Comparison of ENCODE assay signal across 10 cellular contexts in genomic region chr6:90088009-90088408, GRCh38.
DNase-seq lines count a peak whose midpoint lies in the region; ATAC-seq and TF ChIP-seq lines count a peak whose summit lies in the region.
"Had no signal": no experiment of that assay in that cellular context is flagged by ENCODE, and none has a peak within 500 bp of the region (broad histone marks: within the 10 kb centered on the region; RNA-seq: fewer than 3 reads in every experiment).

No MANE protein-coding gene starts in this region.

- H3K4me1 ChIP-seq in HCT116 (ENCODE audit: control insufficient read depth in 1 of 2, insufficient read depth in 2 of 2, low read length in 2 of 2) (peaks cover 0 to 20% of the 10 kb centered on the region in 2 experiments; a peak in 2 of 4 replicates), aorta (ENCODE audit: control insufficient read depth in 1 of 2, insufficient read depth in 2 of 2, low read length in 2 of 2) (no peaks in the 10 kb centered on the region)

- RAD21 ChIA-PET in HCT116 (lab: Charles Lee; ENCODE audit: low non-redundant PET in 1 of 2, low total read pairs in 2 of 2, uncharacterized antibody in 2 of 2, unreplicated experiment in 2 of 2), result no interaction called here

- H3K9me3 Mint-ChIP-seq in activated T-helper 2 cell treated with anti-CD3 and anti-CD28 coated beads, Interferon-gamma antibody, Interleukin-2, Interleukin-4, amounts not matched to agents 10 μg/mL and 5 μg/mL and 100 μg/mL, durations not matched to agents 14 hours and 24 hours and 36 hours, result no peaks in the 10 kb centered on the region

- TF ChIP-seq CTCF in AG10803 (conservative IDR thresholded peaks at IDR 0.05; ENCODE audit: low read length) (no peak), HCT116 (IDR thresholded peaks at IDR 0.05 in 2 of 3, conservative IDR thresholded peaks at IDR 0.05 in 1 of 3; ENCODE audit: borderline replicate concordance in 1 of 3, insufficient read depth in 1 of 3, low read depth in 2 of 3, low read length in 2 of 3) (no peak), kidney epithelial cell (IDR thresholded peaks at IDR 0.05; ENCODE audit: insufficient read depth, low read length, poor library complexity, severe bottlenecking) (no peak)

- H3K79me2 ChIP-seq in HCT116 (ENCODE audit: insufficient read depth, low read length), result no peaks in the 10 kb centered on the region

- no peak overlapping the region for H3K9ac ChIP-seq in HCT116 (ENCODE audit: low read length)

- no peak overlapping the region for H3K4me2 ChIP-seq in HCT116 (ENCODE audit: low read length)

- peaks cover 64% of the 10 kb centered on the region for H3K36me3 Mint-ChIP-seq in activated T-helper 2 cell treated with anti-CD3 and anti-CD28 coated beads, Interferon-gamma antibody, Interleukin-2, Interleukin-4, amounts not matched to agents 10 μg/mL and 5 μg/mL and 100 μg/mL, durations not matched to agents 14 hours and 24 hours and 36 hours (ENCODE audit: low read depth)

- ATAC-seq in HCT116 (no peak), GM18517 (IDR thresholded peaks at IDR 0.05; ENCODE audit: unreplicated experiment) (no peak), aorta (ENCODE audit: low FRiP score) (no peak), HG02763 (IDR thresholded peaks at IDR 0.05; ENCODE audit: unreplicated experiment) (no peak)

- no peaks in the 10 kb centered on the region for H3K36me3 ChIP-seq in HCT116 (ENCODE audit: control insufficient read depth in 1 of 2, insufficient read depth in 2 of 2, low read length in 2 of 2)
- no peaks in the 10 kb centered on the region for H3K36me3 ChIP-seq in kidney epithelial cell (ENCODE audit: control insufficient read depth, insufficient read depth, low read length)
- H3K36me3 ChIP-seq in aorta (ENCODE audit: control insufficient read depth in 1 of 2, insufficient read depth in 2 of 2, low read length in 1 of 2), result no peaks in the 10 kb centered on the region

- POLR2A ChIA-PET in HCT116 (lab: Charles Lee), result no interaction called here

- no peak overlapping the region for H3K27ac ChIP-seq in HCT116 (ENCODE audit: low read depth, low read length)
- H3K27ac ChIP-seq in aorta (ENCODE audit: low read depth in 1 of 2, low read length in 2 of 2), result no peak overlapping the region

- no TSS peak for BruUV-seq in HCT116 (replicated peaks; lab: Mats Ljungman, UMichigan)

- no peak overlapping the region for H2AFZ ChIP-seq in HCT116 (ENCODE audit: low read depth, low read length, poor library complexity, severe bottlenecking)

- peaks cover 60% of the 10 kb centered on the region for H3K4me1 Mint-ChIP-seq in activated T-helper 2 cell treated with anti-CD3 and anti-CD28 coated beads, Interferon-gamma antibody, Interleukin-2, Interleukin-4, amounts not matched to agents 10 μg/mL and 5 μg/mL and 100 μg/mL, durations not matched to agents 14 hours and 24 hours and 36 hours (ENCODE audit: low read depth)

- H3K27me3 Mint-ChIP-seq in activated T-helper 2 cell treated with anti-CD3 and anti-CD28 coated beads, Interferon-gamma antibody, Interleukin-2, Interleukin-4, amounts not matched to agents 10 μg/mL and 5 μg/mL and 100 μg/mL, durations not matched to agents 14 hours and 24 hours and 36 hours (ENCODE audit: low read depth), result no peaks in the 10 kb centered on the region

- DNase-seq in AG10803 (ENCODE audit: low read depth), result peak; percentile 63
- no peak for DNase-seq in HCT116 (ENCODE audit: low read depth, low spot score)
- no peak for DNase-seq in activated T-helper 2 cell treated with anti-CD3 and anti-CD28 coated beads, Interferon-gamma antibody, Interleukin-2, Interleukin-4, amounts not matched to agents 10 μg/mL and 5 μg/mL and 100 μg/mL, durations not matched to agents 14 hours and 24 hours and 36 hours (ENCODE audit: low spot score)
- peak; percentile 75 for DNase-seq in kidney epithelial cell (ENCODE audit: low read depth)
- no peak for DNase-seq in pons (ENCODE audit: low spot score)
- DNase-seq in aorta, result no peak
- DNase-seq: GOT3, Kasumi-1 had no signal

- H3K27me3 ChIP-seq in HCT116 (ENCODE audit: insufficient read depth, low read length) (no peaks in the 10 kb centered on the region), kidney epithelial cell (ENCODE audit: control insufficient read depth, insufficient read depth, low read length) (no peaks in the 10 kb centered on the region), aorta (ENCODE audit: control insufficient read depth in 1 of 2, insufficient read depth in 2 of 2, low read length in 1 of 2) (no peaks in the 10 kb centered on the region)

- H3K4me3 Mint-ChIP-seq in activated T-helper 2 cell treated with anti-CD3 and anti-CD28 coated beads, Interferon-gamma antibody, Interleukin-2, Interleukin-4, amounts not matched to agents 10 μg/mL and 5 μg/mL and 100 μg/mL, durations not matched to agents 14 hours and 24 hours and 36 hours (ENCODE audit: low read depth), result no peak overlapping the region

- intact Hi-C loops in HCT116 (cut with micrococcal nuclease), result no loop called here
- intact Hi-C loops in activated T-helper 2 cell treated with anti-CD3 and anti-CD28 coated beads, Interferon-gamma antibody, Interleukin-2, Interleukin-4, amounts not matched to agents 10 μg/mL and 5 μg/mL and 100 μg/mL, durations not matched to agents 14 hours and 24 hours and 36 hours (cut with micrococcal nuclease), result loop anchor here (10.0 kb wide), 1 partner anchor 497 kb away; the partner anchor contains the start of gene MAP3K7
- intact Hi-C loops in aorta (cut with DNase I), result loop anchor here in 1 of 2 donors (5.0 kb wide), 1 partner anchor 46 kb away; no protein-coding TSS in a partner anchor

- H4K20me1 ChIP-seq in HCT116 (ENCODE audit: insufficient read depth), result no peaks in the 10 kb centered on the region

- H3K4me3 ChIP-seq in AG10803 (ENCODE audit: low read length), result no peak overlapping the region
- H3K4me3 ChIP-seq in HCT116 (replicated peaks in 1 of 2; ENCODE audit: low read depth in 1 of 2, low read length in 2 of 2), result no peak overlapping the region
- H3K4me3 ChIP-seq in kidney epithelial cell (ENCODE audit: low read depth, low read length), result no peak overlapping the region
- no peak overlapping the region for H3K4me3 ChIP-seq in aorta (ENCODE audit: low read length in 2 of 2)

- H3K9me2 ChIP-seq in HCT116 (ENCODE audit: insufficient read depth), result no peaks in the 10 kb centered on the region

- TF ChIP-seq POLR2A in HCT116 (IDR thresholded peaks at IDR 0.05; ENCODE audit: borderline replicate concordance, extremely low read depth, insufficient read depth, insufficient read length), result no peak

- no peaks in the 10 kb centered on the region for H3K9me3 ChIP-seq in HCT116 (ENCODE audit: control insufficient read depth in 1 of 2, insufficient read depth in 1 of 2, low read depth in 1 of 2, low read length in 2 of 2)
- no peaks in the 10 kb centered on the region for H3K9me3 ChIP-seq in aorta (ENCODE audit: control insufficient read depth, low read length)

- no peak for TF ChIP-seq RAD21 in HCT116 (IDR thresholded peaks at IDR 0.05; ENCODE audit: low read depth)

- CTCF ChIA-PET in HCT116 (lab: Charles Lee), result no interaction called here

- H3K27ac Mint-ChIP-seq in activated T-helper 2 cell treated with anti-CD3 and anti-CD28 coated beads, Interferon-gamma antibody, Interleukin-2, Interleukin-4, amounts not matched to agents 10 μg/mL and 5 μg/mL and 100 μg/mL, durations not matched to agents 14 hours and 24 hours and 36 hours, result peak overlapping the region; percentile 24

TF ChIP-seq in HCT116, 20 proteins besides CTCF, POLR2A, EP300 and RAD21:
- TF ChIP-seq FOSL1 (IDR thresholded peaks at IDR 0.05; ENCODE audit: low read depth), result no peak
- no peak for TF ChIP-seq MAX (IDR thresholded peaks at IDR 0.05)
- no peak for TF ChIP-seq ZNF274 (IDR thresholded peaks at IDR 0.05; ENCODE audit: low read depth, low read length)
- no peak for TF ChIP-seq ELF1 (IDR thresholded peaks at IDR 0.05; ENCODE audit: borderline replicate concordance, low read depth)
- peak; percentile 24; the same call in 1 of the 2 replicates for TF ChIP-seq JUND (IDR thresholded peaks at IDR 0.05)
- TF ChIP-seq EGR1 (IDR thresholded peaks at IDR 0.05; ENCODE audit: low read depth), result no peak
- TF ChIP-seq SRF (IDR thresholded peaks at IDR 0.05; ENCODE audit: low read depth), result no peak
- TF ChIP-seq ZFX (IDR thresholded peaks at IDR 0.05), result no peak
- TF ChIP-seq TCF7L2 (IDR thresholded peaks at IDR 0.05; ENCODE audit: borderline replicate concordance, extremely low read depth, insufficient read depth, insufficient read length), result no peak
- TF ChIP-seq CEBPB (IDR thresholded peaks at IDR 0.05; ENCODE audit: low read depth), result peak; percentile 52
- TF ChIP-seq ZBTB33 (IDR thresholded peaks at IDR 0.05; ENCODE audit: extremely low read depth, insufficient replicate concordance, low read length), result no peak
- TF ChIP-seq EZH2 (IDR thresholded peaks at IDR 0.05), result no peak
- TF ChIP-seq POLR2AphosphoS5 (IDR thresholded peaks at IDR 0.05; ENCODE audit: low read depth, low read length), result no peak
- no peak for TF ChIP-seq ATF3 (IDR thresholded peaks at IDR 0.05)
- TF ChIP-seq CBX3 (IDR thresholded peaks at IDR 0.05; ENCODE audit: low read depth), result no peak

Comparison
In these comparisons a context has a peak if more than half of its experiments do, and no peak if none do; other contexts are left out.
1. DNase-seq: peak in AG10803 (single experiment) and kidney epithelial cell (single experiment); none in HCT116 (single experiment), activated T-helper 2 cell treated with anti-CD3 and anti-CD28 coated beads, Interferon-gamma antibody, Interleukin-2, Interleukin-4, amounts not matched to agents 10 μg/mL and 5 μg/mL and 100 μg/mL, durations not matched to agents 14 hours and 24 hours and 36 hours (single experiment), pons (single experiment) and aorta (0 of 2).